ENCODE assay signal across 21 cellular contexts in the genomic region with DNA sequence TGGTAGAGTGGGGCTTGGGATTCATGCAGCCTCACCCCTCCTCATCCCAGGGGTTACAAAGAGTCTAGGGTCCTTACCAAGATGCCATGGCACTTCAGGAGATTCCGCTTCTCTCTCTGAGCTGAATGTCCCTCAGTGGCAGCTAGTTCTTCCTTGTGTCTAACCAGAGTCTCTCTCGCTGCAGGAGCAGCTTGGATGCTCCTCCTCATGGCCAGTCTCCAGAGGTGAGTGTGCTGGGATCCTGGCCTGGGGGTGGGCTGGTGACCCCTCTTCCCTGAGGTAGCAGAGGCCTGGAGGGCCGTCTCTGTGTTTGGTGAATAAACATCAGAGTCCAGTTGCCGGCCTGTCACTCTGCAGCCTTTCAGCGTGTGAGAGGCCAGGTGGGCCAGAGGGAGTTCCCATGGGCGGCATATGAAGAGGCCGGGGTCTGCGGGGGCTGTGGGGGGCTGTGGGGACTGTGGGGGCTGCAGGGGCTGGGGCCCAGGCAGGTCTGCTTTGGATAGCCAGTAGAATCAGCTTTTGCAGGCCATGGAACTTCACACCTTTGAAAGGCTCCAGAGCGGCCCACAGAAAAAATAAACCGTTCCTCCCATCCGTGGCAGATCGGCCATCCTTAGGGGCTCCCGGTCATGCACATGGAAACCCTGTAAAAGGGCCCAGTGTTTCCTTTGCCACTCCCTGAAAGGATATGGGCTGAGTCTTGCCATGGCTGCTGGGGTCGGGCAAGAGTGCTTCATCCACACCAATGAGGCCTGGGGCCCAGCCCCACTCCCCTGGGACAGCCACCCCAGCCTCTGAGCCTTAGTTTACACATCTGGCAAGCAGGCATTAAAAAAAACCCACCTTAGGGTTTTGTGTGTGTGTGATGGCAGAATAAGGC.
A peak's percentile ranks its signal among the peaks of the same experiment; 100 is the strongest.
DNase-seq lines count a peak whose midpoint lies in the region; ATAC-seq and TF ChIP-seq lines count a peak whose summit lies in the region.
"Had no signal": no experiment of that assay in that cellular context is flagged by ENCODE, and none has a peak within 500 bp of the region (broad histone marks: within the 10 kb centered on the region; RNA-seq: fewer than 3 reads in every experiment).

No MANE protein-coding gene starts in this region.

- peak; percentile 35 for DNase-seq in activated CD8-positive, alpha-beta memory T cell treated with anti-CD3 and anti-CD28 coated beads for 24 hours
- no peak for DNase-seq in activated CD8-positive, alpha-beta memory T cell treated with anti-CD3 and anti-CD28 coated beads, Interleukin-2, amount 50 U/mL, for 4 hours
- DNase-seq in endodermal cell: peak; percentile 33
- no peak for DNase-seq in neural progenitor cell (ENCODE audit: low spot score)
- peak; percentile 22 to 58 for DNase-seq in suprapubic skin (ENCODE audit: low spot score in 2 of 2)
- DNase-seq in CD4-positive, alpha-beta T cell: no peak
- DNase-seq in effector memory CD8-positive, alpha-beta T cell: no peak
- DNase-seq: 8988T, COR-L47, DMS 273 treated with DMSO at 0.1 percent for 48 hours, DND-41, KBM-7, NCI-H1417, NCI-H187, NCI-H2107, NCI-H510A treated with DMSO at 0.1 percent for 48 hours, PC-3 had no signal

- POLR2A ChIA-PET in CD4-positive, alpha-beta T cell (lab: Charles Lee): no interaction called here

- no peaks in the 10 kb centered on the region for H3K79me2 ChIP-seq in neural progenitor cell (ENCODE audit: low read depth)

- TF ChIP-seq CTCF in endodermal cell (conservative IDR thresholded peaks at IDR 0.05) (no peak), neural progenitor cell (IDR thresholded peaks at IDR 0.05) (no peak), suprapubic skin (IDR thresholded peaks at IDR 0.05) (no peak)
- no peak for TF ChIP-seq CTCF in CD4-positive, alpha-beta T cell (IDR thresholded peaks at IDR 0.05)

- no peak overlapping the region for H3K27ac Mint-ChIP-seq in endodermal cell
- peak overlapping the region; percentile 50 for H3K27ac Mint-ChIP-seq in neural progenitor cell
- H3K27ac Mint-ChIP-seq in CD4-positive, alpha-beta T cell: no peak overlapping the region
- no peak overlapping the region for H3K27ac Mint-ChIP-seq in stimulated activated memory B cell treated with anti-CD40 and anti-IgM and Interleukin-4, amounts not matched to agents 10 μg/mL and 1 μg/mL and 100 μg/mL, for 72 hours
- H3K27ac Mint-ChIP-seq in effector memory CD8-positive, alpha-beta T cell: no peak overlapping the region
- H3K27ac Mint-ChIP-seq: B cell had no signal

- no peak for ATAC-seq in CD4-positive, alpha-beta T cell (ENCODE audit: poor library complexity)
- ATAC-seq in stimulated activated memory B cell treated with anti-CD40 and anti-IgM and Interleukin-4, amounts not matched to agents 10 μg/mL and 1 μg/mL and 100 μg/mL, for 72 hours: no peak
- ATAC-seq in effector memory CD8-positive, alpha-beta T cell (replicated peaks): no peak
- ATAC-seq: HepG2, PC-3 had no signal

- no peaks in the 10 kb centered on the region for H4K20me1 ChIP-seq in neural progenitor cell (ENCODE audit: low read depth)

- no peak overlapping the region for H3K9ac ChIP-seq in endodermal cell (ENCODE audit: extremely low read depth, low read length, poor library complexity, severe bottlenecking)
- no peak overlapping the region for H3K9ac ChIP-seq in neural progenitor cell

- H3K4me1 ChIP-seq in endodermal cell (ENCODE audit: control insufficient read depth, insufficient read depth, low read length) (no peaks in the 10 kb centered on the region), neural progenitor cell (peaks cover 56% of the 10 kb centered on the region), suprapubic skin (no peaks in the 10 kb centered on the region)

- 90 to 91% methylated on average over 6 to 14 of the region's 14 CpGs for WGBS in endodermal cell (ENCODE audit: insufficient coverage in 1 of 2, insufficient read length in 1 of 2), 2 experiments
- 91% methylated on average over 13 of the region's 14 CpGs for WGBS in suprapubic skin

- no peak overlapping the region for H2AFZ ChIP-seq in neural progenitor cell (replicated peaks)

- no peaks in the 10 kb centered on the region for H3K9me3 ChIP-seq in endodermal cell (ENCODE audit: control insufficient read depth, low read length)
- H3K9me3 ChIP-seq in neural progenitor cell (ENCODE audit: low read depth): no peaks in the 10 kb centered on the region
- H3K9me3 ChIP-seq in suprapubic skin: no peaks in the 10 kb centered on the region
- no peaks in the 10 kb centered on the region for H3K9me3 ChIP-seq in CD4-positive, alpha-beta T cell (ENCODE audit: control insufficient read depth, low read length)

- H3K36me3 Mint-ChIP-seq in endodermal cell (ENCODE audit: low read depth) (no peaks in the 10 kb centered on the region), neural progenitor cell (no peaks in the 10 kb centered on the region)
- no peaks in the 10 kb centered on the region for H3K36me3 Mint-ChIP-seq in CD4-positive, alpha-beta T cell (ENCODE audit: low read depth)
- no peaks in the 10 kb centered on the region for H3K36me3 Mint-ChIP-seq in stimulated activated memory B cell treated with anti-CD40 and anti-IgM and Interleukin-4, amounts not matched to agents 10 μg/mL and 1 μg/mL and 100 μg/mL, for 72 hours
- no peaks in the 10 kb centered on the region for H3K36me3 Mint-ChIP-seq in effector memory CD8-positive, alpha-beta T cell (ENCODE audit: insufficient read depth)

- H3K4me1 Mint-ChIP-seq in endodermal cell: peaks cover 4% of the 10 kb centered on the region
- H3K4me1 Mint-ChIP-seq in neural progenitor cell: peaks cover 19% of the 10 kb centered on the region
- H3K4me1 Mint-ChIP-seq in CD4-positive, alpha-beta T cell (ENCODE audit: low read depth): no peaks in the 10 kb centered on the region
- H3K4me1 Mint-ChIP-seq in stimulated activated memory B cell treated with anti-CD40 and anti-IgM and Interleukin-4, amounts not matched to agents 10 μg/mL and 1 μg/mL and 100 μg/mL, for 72 hours: no peaks in the 10 kb centered on the region
- no peaks in the 10 kb centered on the region for H3K4me1 Mint-ChIP-seq in effector memory CD8-positive, alpha-beta T cell (ENCODE audit: low read depth in 2 of 2)
- H3K4me1 Mint-ChIP-seq: B cell had no signal

- H3K4me2 ChIP-seq in neural progenitor cell: peak overlapping the region; percentile 52

- H3K9me3 Mint-ChIP-seq in endodermal cell: no peaks in the 10 kb centered on the region
- H3K9me3 Mint-ChIP-seq in neural progenitor cell: no peaks in the 10 kb centered on the region
- H3K9me3 Mint-ChIP-seq in CD4-positive, alpha-beta T cell: no peaks in the 10 kb centered on the region
- no peaks in the 10 kb centered on the region for H3K9me3 Mint-ChIP-seq in stimulated activated memory B cell treated with anti-CD40 and anti-IgM and Interleukin-4, amounts not matched to agents 10 μg/mL and 1 μg/mL and 100 μg/mL, for 72 hours
- no peaks in the 10 kb centered on the region for H3K9me3 Mint-ChIP-seq in effector memory CD8-positive, alpha-beta T cell

- intact Hi-C loops in CD4-positive, alpha-beta T cell (cut with DNase I, micrococcal nuclease): no loop called here

- no peak for TF ChIP-seq POLR2A in suprapubic skin (IDR thresholded peaks at IDR 0.05)

- CTCF ChIA-PET in CD4-positive, alpha-beta T cell (lab: Charles Lee): no interaction called here

- H3K27ac ChIP-seq in endodermal cell (ENCODE audit: low read depth, low read length) (no peak overlapping the region), neural progenitor cell (no peak overlapping the region), suprapubic skin (no peak overlapping the region)
- H3K27ac ChIP-seq in CD4-positive, alpha-beta T cell (ENCODE audit: low read depth, low read length): no peak overlapping the region
- H3K27ac ChIP-seq: RWPE1 had no signal

- peaks cover 29% of the 10 kb centered on the region for H3F3A ChIP-seq in neural progenitor cell (ENCODE audit: low read depth)

- H3K4me3 Mint-ChIP-seq in endodermal cell (no peak overlapping the region), neural progenitor cell (no peak overlapping the region)
- H3K4me3 Mint-ChIP-seq in CD4-positive, alpha-beta T cell: no peak overlapping the region
- H3K4me3 Mint-ChIP-seq in stimulated activated memory B cell treated with anti-CD40 and anti-IgM and Interleukin-4, amounts not matched to agents 10 μg/mL and 1 μg/mL and 100 μg/mL, for 72 hours: no peak overlapping the region
- no peak overlapping the region for H3K4me3 Mint-ChIP-seq in effector memory CD8-positive, alpha-beta T cell
- H3K4me3 Mint-ChIP-seq: B cell had no signal

- H3K36me3 ChIP-seq in endodermal cell (ENCODE audit: control insufficient read depth, insufficient read depth, low read length): no peaks in the 10 kb centered on the region
- H3K36me3 ChIP-seq in neural progenitor cell: no peaks in the 10 kb centered on the region
- H3K36me3 ChIP-seq in suprapubic skin: no peaks in the 10 kb centered on the region

- H3K27me3 ChIP-seq in endodermal cell (ENCODE audit: control insufficient read depth, insufficient read depth, low read length, poor library complexity, severe bottlenecking) (no peaks in the 10 kb centered on the region), neural progenitor cell (no peaks in the 10 kb centered on the region), suprapubic skin (peaks cover 18% of the 10 kb centered on the region)
- no peaks in the 10 kb centered on the region for H3K27me3 ChIP-seq in CD4-positive, alpha-beta T cell (ENCODE audit: control insufficient read depth, insufficient read depth, low read length)

- H3K27me3 Mint-ChIP-seq in endodermal cell (ENCODE audit: insufficient read depth): peaks cover 5% of the 10 kb centered on the region
- H3K27me3 Mint-ChIP-seq in neural progenitor cell (ENCODE audit: insufficient read depth, low read depth): peaks cover 14% of the 10 kb centered on the region
- peaks cover 29% of the 10 kb centered on the region for H3K27me3 Mint-ChIP-seq in CD4-positive, alpha-beta T cell
- no peaks in the 10 kb centered on the region for H3K27me3 Mint-ChIP-seq in stimulated activated memory B cell treated with anti-CD40 and anti-IgM and Interleukin-4, amounts not matched to agents 10 μg/mL and 1 μg/mL and 100 μg/mL, for 72 hours
- H3K27me3 Mint-ChIP-seq in effector memory CD8-positive, alpha-beta T cell: peaks cover 19 to 33% of the 10 kb centered on the region in 2 donors

- H3K4me3 ChIP-seq in endodermal cell (ENCODE audit: low read length) (no peak overlapping the region), neural progenitor cell (no peak overlapping the region), suprapubic skin (no peak overlapping the region)

- no peak for TF ChIP-seq EP300 in suprapubic skin (IDR thresholded peaks at IDR 0.05)

Comparison
In these comparisons a context has a peak if more than half of its experiments do, and no peak if none do; other contexts are left out.
1. DNase-seq: peak in activated CD8-positive, alpha-beta memory T cell treated with anti-CD3 and anti-CD28 coated beads for 24 hours (single experiment), endodermal cell (single experiment) and suprapubic skin (2 of 2); none in activated CD8-positive, alpha-beta memory T cell treated with anti-CD3 and anti-CD28 coated beads, Interleukin-2, amount 50 U/mL, for 4 hours (single experiment), neural progenitor cell (single experiment), CD4-positive, alpha-beta T cell (0 of 10) and effector memory CD8-positive, alpha-beta T cell (0 of 3).